In genomic region chr20:1813101-1813529, GRCh38 we compare ENCODE assay signal across 10 cellular contexts.
DNase-seq lines count a peak whose midpoint lies in the region; TF ChIP-seq lines count a peak whose summit lies in the region.
"Had no signal": no experiment of that assay in that cellular context is flagged by ENCODE, and none has a peak within 500 bp of the region (broad histone marks: within the 10 kb centered on the region; RNA-seq: fewer than 3 reads in every experiment).

No MANE protein-coding gene starts in this region.

- DNase-seq in AG09319 (ENCODE audit: extremely low read depth, low read depth) (peak; percentile 78), SJSA1 (ENCODE audit: low read depth in 1 of 2, low spot score in 2 of 2) (peak; percentile 91 to 94), fibroblast of pulmonary artery (ENCODE audit: low read depth) (peak; percentile 79), non-pigmented ciliary epithelial cell (ENCODE audit: low read depth) (peak; percentile 67), RKO (ENCODE audit: low spot score) (no peak), activated gamma-delta T cell (lab: John Stamatoyannopoulos, UW) (no peak)
- DNase-seq in activated CD8-positive, alpha-beta memory T cell treated with anti-CD3 and anti-CD28 coated beads for 24 hours, result no peak
- DNase-seq in effector memory CD4-positive, alpha-beta T cell, result no peak
- DNase-seq: activated T-cell treated with anti-CD3 and anti-CD28 coated beads, Interleukin-2, amount 50 U/mL, for 24 hours; Caco-2 had no signal

- H3K4me3 ChIP-seq in SJSA1 (no peak overlapping the region), fibroblast of pulmonary artery (replicated peaks; ENCODE audit: low read depth, low read length) (no peak overlapping the region)
- H3K4me3 ChIP-seq in effector memory CD4-positive, alpha-beta T cell (ENCODE audit: insufficient read depth, low read depth, low read length, poor library complexity, severe bottlenecking), result no peak overlapping the region

- H3K9me3 ChIP-seq in SJSA1 (replicated peaks), result no peaks in the 10 kb centered on the region
- no peaks in the 10 kb centered on the region for H3K9me3 ChIP-seq in effector memory CD4-positive, alpha-beta T cell (ENCODE audit: control insufficient read depth, low read length)
- H3K9me3 ChIP-seq: Caco-2 had no signal

- TF ChIP-seq CTCF in AG09319 (IDR thresholded peaks at IDR 0.05; ENCODE audit: low read depth, low read length) (no peak), fibroblast of pulmonary artery (IDR thresholded peaks at IDR 0.05; ENCODE audit: low read length, missing control alignments) (no peak)

- no peaks in the 10 kb centered on the region for H3K36me3 ChIP-seq in SJSA1
- no peaks in the 10 kb centered on the region for H3K36me3 ChIP-seq in effector memory CD4-positive, alpha-beta T cell (ENCODE audit: control insufficient read depth, insufficient read depth, low read length)

- peaks cover 78% of the 10 kb centered on the region for H3K4me1 ChIP-seq in SJSA1 (replicated peaks)
- H3K4me1 ChIP-seq in effector memory CD4-positive, alpha-beta T cell (ENCODE audit: control insufficient read depth, insufficient read depth, low read length, poor library complexity, severe bottlenecking), result peaks cover 6% of the 10 kb centered on the region
- H3K4me1 ChIP-seq: Caco-2 had no signal

- H3K27ac ChIP-seq in SJSA1, result peak overlapping the region; percentile 64
- H3K27ac ChIP-seq in effector memory CD4-positive, alpha-beta T cell (ENCODE audit: insufficient read depth, low read length, poor library complexity, severe bottlenecking), result no peak overlapping the region

- no peaks in the 10 kb centered on the region for H3K27me3 ChIP-seq in SJSA1 (replicated peaks)
- peaks cover 4% of the 10 kb centered on the region for H3K27me3 ChIP-seq in effector memory CD4-positive, alpha-beta T cell (replicated peaks; ENCODE audit: control insufficient read depth, insufficient read depth, low read length, poor library complexity, severe bottlenecking)

Comparison
In these comparisons a context has a peak if more than half of its experiments do, and no peak if none do; other contexts are left out.
1. DNase-seq: peak in AG09319 (single experiment), SJSA1 (2 of 2), fibroblast of pulmonary artery (single experiment) and non-pigmented ciliary epithelial cell (single experiment); none in RKO (single experiment), activated gamma-delta T cell (single experiment), activated CD8-positive, alpha-beta memory T cell treated with anti-CD3 and anti-CD28 coated beads for 24 hours (single experiment) and effector memory CD4-positive, alpha-beta T cell (0 of 3).